In genomic region chr4:61517144-61517543, GRCh38 we compare ENCODE assay signal across 25 cellular contexts.
DNase-seq lines count a peak whose midpoint lies in the region; ATAC-seq, FAIRE-seq and TF ChIP-seq lines count a peak whose summit lies in the region.
"Had no signal": no experiment of that assay in that cellular context is flagged by ENCODE, and none has a peak within 500 bp of the region (broad histone marks: within the 10 kb centered on the region; RNA-seq: fewer than 3 reads in every experiment).

No MANE protein-coding gene starts in this region.

- peak overlapping the region; percentile 79 for H4K8ac ChIP-seq in H1 (ENCODE audit: extremely low read depth, insufficient read depth, low read length)

- no peak overlapping the region for H3K56ac ChIP-seq in H1 (replicated peaks; ENCODE audit: insufficient read length, low read depth, low read length)

- TF ChIP-seq RAD21 in H1 (IDR thresholded peaks at IDR 0.05 in 1 of 2, conservative IDR thresholded peaks at IDR 0.05 in 1 of 2; ENCODE audit: low read depth in 2 of 2, low read length in 2 of 2): peak; percentile 59 to 66

- H3K36me3 ChIP-seq in H1 (ENCODE audit: control insufficient read depth in 2 of 4, insufficient read depth in 4 of 4, low read length in 3 of 4): no peaks in the 10 kb centered on the region
- no peaks in the 10 kb centered on the region for H3K36me3 ChIP-seq in kidney epithelial cell (ENCODE audit: control insufficient read depth, insufficient read depth, low read length)
- H3K36me3 ChIP-seq: neutrophil, sigmoid colon, SJCRH30, thyroid gland had no signal

- no peak overlapping the region for H3K27ac Mint-ChIP-seq in stimulated activated memory B cell treated with anti-CD40 and anti-IgM and Interleukin-4, amounts not matched to agents 10 μg/mL and 1 μg/mL and 100 μg/mL, for 72 hours
- H3K27ac Mint-ChIP-seq: activated CD4-positive, alpha-beta T cell treated with anti-CD3 and anti-CD28 coated beads for 36 hours; dendritic cell treated with granulocyte-macrophage colony-stimulating factor and Interleukin-4, amounts not matched to agents 40 ng/mL and 50 ng/mL, for 4 days; IgD-negative memory B cell; memory B cell had no signal

- no peak for FAIRE-seq in H1 (lab: Jason Lieb, UNC)

- H3K4me3 ChIP-seq in H1 (ENCODE audit: extremely low read depth in 1 of 4, insufficient read depth in 2 of 4, low read depth in 3 of 4, low read length in 4 of 4) (peak overlapping the region in 3 of 4 experiments; percentile 4 to 51 (median 17); a peak in 5 of 8 replicates), kidney epithelial cell (ENCODE audit: low read depth, low read length) (no peak overlapping the region)
- H3K4me3 ChIP-seq: body of pancreas, GM23248, sigmoid colon, SJCRH30, thyroid gland had no signal

- peaks cover 8% of the 10 kb centered on the region for H3K9me3 Mint-ChIP-seq in stimulated activated memory B cell treated with anti-CD40 and anti-IgM and Interleukin-4, amounts not matched to agents 10 μg/mL and 1 μg/mL and 100 μg/mL, for 72 hours
- H3K9me3 Mint-ChIP-seq: dendritic cell treated with granulocyte-macrophage colony-stimulating factor and Interleukin-4, amounts not matched to agents 40 ng/mL and 50 ng/mL, for 4 days had no signal

- H3K4me2 ChIP-seq in H1 (ENCODE audit: insufficient read depth in 1 of 2, low read depth in 2 of 2, low read length in 2 of 2): peak overlapping the region; percentile 53 to 68

- no peak overlapping the region for H3K27ac ChIP-seq in H1 (ENCODE audit: low read depth, low read length)
- H3K27ac ChIP-seq: body of pancreas, GM23248, neutrophil, sigmoid colon, SJCRH30, thyroid gland had no signal

- no peaks in the 10 kb centered on the region for H3K79me2 ChIP-seq in H1 (ENCODE audit: control insufficient read depth in 1 of 2, insufficient read depth in 2 of 2, low read length in 2 of 2)

- H3K4me1 Mint-ChIP-seq in stimulated activated memory B cell treated with anti-CD40 and anti-IgM and Interleukin-4, amounts not matched to agents 10 μg/mL and 1 μg/mL and 100 μg/mL, for 72 hours: no peaks in the 10 kb centered on the region
- H3K4me1 Mint-ChIP-seq: activated CD4-positive, alpha-beta T cell treated with anti-CD3 and anti-CD28 coated beads for 36 hours; IgD-negative memory B cell; memory B cell had no signal

- TF ChIP-seq EP300 in H1 (IDR thresholded peaks at IDR 0.05; ENCODE audit: borderline replicate concordance in 1 of 2, low read depth in 2 of 2, low read length in 2 of 2): peak in 1 of 2 experiments; percentile 8; a peak in 1 of 3 replicates

- H3K79me1 ChIP-seq in H1 (ENCODE audit: low read depth, low read length): no peaks in the 10 kb centered on the region

- H2BK15ac ChIP-seq in H1 (ENCODE audit: low read length): no peak overlapping the region

- peak overlapping the region; percentile 71; the same call in 1 of the 2 replicates for H2BK5ac ChIP-seq in H1 (ENCODE audit: low read depth, low read length)

- no peak overlapping the region for H3K4me3 Mint-ChIP-seq in stimulated activated memory B cell treated with anti-CD40 and anti-IgM and Interleukin-4, amounts not matched to agents 10 μg/mL and 1 μg/mL and 100 μg/mL, for 72 hours
- H3K4me3 Mint-ChIP-seq: activated CD4-positive, alpha-beta T cell treated with anti-CD3 and anti-CD28 coated beads for 36 hours; dendritic cell treated with granulocyte-macrophage colony-stimulating factor and Interleukin-4, amounts not matched to agents 40 ng/mL and 50 ng/mL, for 4 days; IgD-negative memory B cell; memory B cell had no signal

- no peak overlapping the region for H2AK5ac ChIP-seq in H1 (ENCODE audit: low read depth, low read length)

- no peak for TF ChIP-seq POLR2A in H1 (IDR thresholded peaks at IDR 0.05; ENCODE audit: control extremely low read depth in 1 of 2, low read depth in 2 of 2, low read length in 2 of 2)

- DNase-seq in activated gamma-delta T cell (lab: John Stamatoyannopoulos, UW) (peak; percentile 4), activated gamma-delta T cell treated with Interleukin-2 at 50 U/mL for 16 hours (no peak), H1 (ENCODE audit: low read depth in 1 of 2, low spot score in 2 of 2) (peak; percentile 83 to 90), kidney epithelial cell (ENCODE audit: low read depth) (no peak), SW 1271 (lab: John Stamatoyannopoulos, UW) (no peak), NCI-H774 (lab: John Stamatoyannopoulos, UW) (no peak), AG08396 (ENCODE audit: low spot score) (no peak)
- DNase-seq: 8988T; activated CD4-positive, alpha-beta T cell treated with anti-CD3 and anti-CD28 coated beads for 36 hours; activated CD8-positive, alpha-beta memory T cell treated with anti-CD3 and anti-CD28 coated beads, Interleukin-2, amount 50 U/mL, for 4 hours; activated naive CD4-positive, alpha-beta T cell treated with anti-CD3 and anti-CD28 coated beads, Interleukin-2, amount 50 U/mL, for 16 hours; body of pancreas; DMS79 treated with DMSO at 0.1 percent for 48 hours; GM23248; NCI-H1092 treated with DMSO at 0.1 percent for 48 hours; sigmoid colon; SJCRH30; stimulated activated CD4-positive, alpha-beta T cell treated with anti-CD3 and anti-CD28 coated beads, Interleukin-4, amount 100 ng/mL, for 4 hours; T-helper 9 cell; thyroid gland had no signal

- peak overlapping the region; percentile 62; the same call in 1 of the 2 replicates for H3K18ac ChIP-seq in H1 (ENCODE audit: extremely low read depth, low read length)

- no peak overlapping the region for H4K91ac ChIP-seq in H1 (replicated peaks; ENCODE audit: insufficient read length, low read length)

- 12% methylated on average over 20 of the region's 20 CpGs; no CpG with 5 or more reads in 1 of the 2 experiments for WGBS in H1 (ENCODE audit: extremely low coverage in 1 of 2, insufficient coverage in 1 of 2, insufficient read length in 1 of 2, insufficient replicate concordance in 2 of 2, low coverage in 1 of 2, low lambda C conversion rate in 2 of 2, missing lambda C conversion rate in 1 of 2), 2 experiments

- no peak overlapping the region for H2BK20ac ChIP-seq in H1 (ENCODE audit: low read length)

- H4K5ac ChIP-seq in H1 (ENCODE audit: insufficient read length, low read depth, low read length): no peak overlapping the region

- H3K27me3 ChIP-seq in H1 (replicated peaks in 1 of 4; ENCODE audit: control insufficient read depth in 3 of 4, extremely low read depth in 1 of 4, insufficient read depth in 3 of 4, low read length in 3 of 4) (no peaks in the 10 kb centered on the region), kidney epithelial cell (ENCODE audit: control insufficient read depth, insufficient read depth, low read length) (no peaks in the 10 kb centered on the region)
- H3K27me3 ChIP-seq: body of pancreas, sigmoid colon, SJCRH30, thyroid gland had no signal

- peaks cover 0 to 14% (median 10%) of the 10 kb centered on the region in 4 experiments; a peak in 6 of 7 replicates for H3K4me1 ChIP-seq in H1 (replicated peaks in 1 of 4; ENCODE audit: control insufficient read depth in 3 of 4, insufficient read depth in 4 of 4, low read length in 3 of 4)
- H3K4me1 ChIP-seq: body of pancreas, SJCRH30, thyroid gland had no signal

- ATAC-seq in stimulated activated memory B cell treated with anti-CD40 and anti-IgM and Interleukin-4, amounts not matched to agents 10 μg/mL and 1 μg/mL and 100 μg/mL, for 72 hours: peak; percentile 39
- ATAC-seq: activated CD4-positive, alpha-beta T cell treated with anti-CD3 and anti-CD28 coated beads for 36 hours; body of pancreas had no signal

- H3K36me3 Mint-ChIP-seq in stimulated activated memory B cell treated with anti-CD40 and anti-IgM and Interleukin-4, amounts not matched to agents 10 μg/mL and 1 μg/mL and 100 μg/mL, for 72 hours: no peaks in the 10 kb centered on the region
- H3K36me3 Mint-ChIP-seq: IgD-negative memory B cell, memory B cell had no signal

- no peaks in the 10 kb centered on the region for H3K23me2 ChIP-seq in H1 (ENCODE audit: low read depth, low read length)

- no peak overlapping the region for H2BK120ac ChIP-seq in H1 (replicated peaks; ENCODE audit: low read depth, low read length)

- H3K9me3 ChIP-seq in H1 (ENCODE audit: insufficient read depth in 2 of 2, low read depth in 1 of 2, low read length in 1 of 2): no peaks in the 10 kb centered on the region
- H3K9me3 ChIP-seq: body of pancreas, neutrophil, sigmoid colon, SJCRH30, thyroid gland had no signal

- no peak overlapping the region for H3K23ac ChIP-seq in H1 (ENCODE audit: insufficient read length)

- no peak overlapping the region for H3K9ac ChIP-seq in H1 (replicated peaks in 1 of 4; ENCODE audit: extremely low read depth in 1 of 4, low read depth in 3 of 4, low read length in 3 of 4)
- H3K9ac ChIP-seq: GM23248 had no signal

- H4K20me1 ChIP-seq in H1 (replicated peaks in 1 of 2; ENCODE audit: control insufficient read depth in 1 of 2, insufficient read depth in 2 of 2, low read length in 2 of 2): no peaks in the 10 kb centered on the region

- peak overlapping the region; percentile 51; the same call in 1 of the 2 replicates for H2AFZ ChIP-seq in H1 (ENCODE audit: low read length)
- H2AFZ ChIP-seq: GM23248 had no signal

- CTCF ChIA-PET in H1 (lab: Charles Lee; ENCODE audit: partially characterized antibody): interaction anchor here (0.6 to 3.7 kb wide), 9 partner anchors 15 to 288 kb away, joined by 3 to 35 read pairs (median 3); no protein-coding TSS in a partner anchor

- H3K4ac ChIP-seq in H1 (replicated peaks; ENCODE audit: insufficient read length, low read depth, low read length): no peak overlapping the region

- no peak overlapping the region for H3K14ac ChIP-seq in H1 (ENCODE audit: insufficient read length)

- no peaks in the 10 kb centered on the region for H3K27me3 Mint-ChIP-seq in stimulated activated memory B cell treated with anti-CD40 and anti-IgM and Interleukin-4, amounts not matched to agents 10 μg/mL and 1 μg/mL and 100 μg/mL, for 72 hours
- H3K27me3 Mint-ChIP-seq: activated CD4-positive, alpha-beta T cell treated with anti-CD3 and anti-CD28 coated beads for 36 hours; IgD-negative memory B cell; memory B cell had no signal

- TF ChIP-seq CTCF in H1 (IDR thresholded peaks at IDR 0.05; ENCODE audit: control extremely low read depth in 1 of 3, insufficient read depth in 1 of 3, low read depth in 1 of 3, low read length in 3 of 3): peak; percentile 28 to 64 (median 53)
- TF ChIP-seq CTCF in kidney epithelial cell (IDR thresholded peaks at IDR 0.05; ENCODE audit: insufficient read depth, low read length, poor library complexity, severe bottlenecking): peak; percentile 10

- POLR2A ChIA-PET in H1 (lab: Charles Lee; ENCODE audit: partially characterized antibody): no interaction called here

- H2BK12ac ChIP-seq in H1 (ENCODE audit: low read depth, low read length): peak overlapping the region; percentile 55; the same call in 1 of the 2 replicates

TF ChIP-seq in H1, 55 proteins besides CTCF, POLR2A, EP300 and RAD21 (continues in another document):
- TF ChIP-seq SRF (IDR thresholded peaks at IDR 0.05; ENCODE audit: low read depth, low read length) (no peak), KDM5A (IDR thresholded peaks at IDR 0.05; ENCODE audit: low read length) (no peak), NANOG (IDR thresholded peaks at IDR 0.05; ENCODE audit: insufficient read depth, low read depth, low read length, poor library complexity, severe bottlenecking) (peak; percentile 36), PHF8 (conservative IDR thresholded peaks at IDR 0.05; ENCODE audit: low read depth, low read length) (0 out of 2 replicates have a peak, but pooled peaks have one; percentile 24), FOSL1 (IDR thresholded peaks at IDR 0.05; ENCODE audit: insufficient read depth, low read depth, low read length) (no peak), ASH2L (IDR thresholded peaks at IDR 0.05; ENCODE audit: low read length) (peak; percentile 69)

Comparison
In these comparisons a context has a peak if more than half of its experiments do, and no peak if none do; other contexts are left out.
1. DNase-seq: peak in activated gamma-delta T cell (single experiment) and H1 (2 of 2); none in activated gamma-delta T cell treated with Interleukin-2 at 50 U/mL for 16 hours (single experiment), kidney epithelial cell (single experiment), SW 1271 (0 of 2), NCI-H774 (single experiment) and AG08396 (single experiment).